In the genomic region with DNA sequence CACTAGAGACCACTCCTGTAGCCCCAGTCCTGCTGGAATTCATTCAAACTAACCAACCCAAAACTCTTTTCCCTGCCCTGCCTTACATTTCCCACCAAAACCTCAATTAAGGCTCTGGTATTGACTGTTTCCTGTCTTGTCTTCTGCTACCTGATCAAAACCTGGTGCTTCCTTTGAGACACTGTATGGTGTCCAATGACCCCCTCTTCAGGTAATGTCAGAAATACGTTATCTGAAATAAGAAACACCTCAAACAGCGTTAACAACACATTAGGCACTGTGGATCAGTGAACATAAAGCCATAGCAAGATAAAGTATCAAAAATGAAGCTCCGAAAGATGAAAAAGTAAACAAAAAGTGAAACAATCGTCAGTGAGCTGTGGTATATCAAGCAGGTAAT, we compare ENCODE assay signal across 1 cellular context.
TF ChIP-seq lines count a peak whose summit lies in the region.

No MANE protein-coding gene starts in this region.

TF ChIP-seq in GM12878, 131 proteins besides CTCF, POLR2A, EP300 and RAD21 (continued from another document):
- TF ChIP-seq, protein P1, sequence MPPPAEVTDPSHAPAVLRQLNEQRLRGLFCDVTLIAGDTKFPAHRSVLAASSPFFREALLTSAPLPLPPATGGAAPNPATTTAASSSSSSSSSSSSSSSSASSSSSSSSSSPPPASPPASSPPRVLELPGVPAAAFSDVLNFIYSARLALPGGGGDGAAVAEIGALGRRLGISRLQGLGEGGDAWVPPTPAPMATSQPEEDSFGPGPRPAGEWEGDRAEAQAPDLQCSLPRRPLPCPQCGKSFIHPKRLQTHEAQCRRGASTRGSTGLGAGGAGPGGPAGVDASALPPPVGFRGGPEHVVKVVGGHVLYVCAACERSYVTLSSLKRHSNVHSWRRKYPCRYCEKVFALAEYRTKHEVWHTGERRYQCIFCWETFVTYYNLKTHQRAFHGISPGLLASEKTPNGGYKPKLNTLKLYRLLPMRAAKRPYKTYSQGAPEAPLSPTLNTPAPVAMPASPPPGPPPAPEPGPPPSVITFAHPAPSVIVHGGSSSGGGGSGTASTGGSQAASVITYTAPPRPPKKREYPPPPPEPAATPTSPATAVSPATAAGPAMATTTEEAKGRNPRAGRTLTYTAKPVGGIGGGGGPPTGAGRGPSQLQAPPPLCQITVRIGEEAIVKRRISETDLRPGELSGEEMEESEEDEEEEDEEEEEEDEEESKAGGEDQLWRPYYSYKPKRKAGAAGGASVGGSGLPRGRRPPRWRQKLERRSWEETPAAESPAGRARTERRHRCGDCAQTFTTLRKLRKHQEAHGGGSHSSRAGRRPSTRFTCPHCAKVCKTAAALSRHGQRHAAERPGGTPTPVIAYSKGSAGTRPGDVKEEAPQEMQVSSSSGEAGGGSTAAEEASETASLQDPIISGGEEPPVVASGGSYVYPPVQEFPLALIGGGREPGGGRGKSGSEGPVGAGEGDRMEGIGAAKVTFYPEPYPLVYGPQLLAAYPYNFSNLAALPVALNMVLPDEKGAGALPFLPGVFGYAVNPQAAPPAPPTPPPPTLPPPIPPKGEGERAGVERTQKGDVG (CRISPR knock-in tag; IDR thresholded peaks at IDR 0.05), result no peak
- TF ChIP-seq, protein P2, sequence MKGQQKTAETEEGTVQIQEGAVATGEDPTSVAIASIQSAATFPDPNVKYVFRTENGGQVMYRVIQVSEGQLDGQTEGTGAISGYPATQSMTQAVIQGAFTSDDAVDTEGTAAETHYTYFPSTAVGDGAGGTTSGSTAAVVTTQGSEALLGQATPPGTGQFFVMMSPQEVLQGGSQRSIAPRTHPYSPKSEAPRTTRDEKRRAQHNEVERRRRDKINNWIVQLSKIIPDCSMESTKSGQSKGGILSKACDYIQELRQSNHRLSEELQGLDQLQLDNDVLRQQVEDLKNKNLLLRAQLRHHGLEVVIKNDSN (IDR thresholded peaks at IDR 0.05; ENCODE audit: borderline replicate concordance, extremely low read length, insufficient read depth, low read depth, low read length), result no peak
- TF ChIP-seq SUZ12 (IDR thresholded peaks at IDR 0.05; ENCODE audit: unreplicated experiment) (no peak), SMAD5 (IDR thresholded peaks at IDR 0.05; ENCODE audit: low read depth) (no peak), ZBED1 (IDR thresholded peaks at IDR 0.05; ENCODE audit: borderline replicate concordance) (no peak), FOS (IDR thresholded peaks at IDR 0.05; ENCODE audit: borderline replicate concordance, extremely low read depth, insufficient read length) (no peak), CBX3 (IDR thresholded peaks at IDR 0.05; ENCODE audit: borderline replicate concordance, low read depth) (no peak), SMC3 (IDR thresholded peaks at IDR 0.05; ENCODE audit: borderline replicate concordance, low read length) (no peak)
- TF ChIP-seq, protein P3, sequence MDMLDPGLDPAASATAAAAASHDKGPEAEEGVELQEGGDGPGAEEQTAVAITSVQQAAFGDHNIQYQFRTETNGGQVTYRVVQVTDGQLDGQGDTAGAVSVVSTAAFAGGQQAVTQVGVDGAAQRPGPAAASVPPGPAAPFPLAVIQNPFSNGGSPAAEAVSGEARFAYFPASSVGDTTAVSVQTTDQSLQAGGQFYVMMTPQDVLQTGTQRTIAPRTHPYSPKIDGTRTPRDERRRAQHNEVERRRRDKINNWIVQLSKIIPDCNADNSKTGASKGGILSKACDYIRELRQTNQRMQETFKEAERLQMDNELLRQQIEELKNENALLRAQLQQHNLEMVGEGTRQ (IDR thresholded peaks at IDR 0.05; ENCODE audit: borderline replicate concordance, low read depth, low read length), result no peak
- TF ChIP-seq, protein P4, sequence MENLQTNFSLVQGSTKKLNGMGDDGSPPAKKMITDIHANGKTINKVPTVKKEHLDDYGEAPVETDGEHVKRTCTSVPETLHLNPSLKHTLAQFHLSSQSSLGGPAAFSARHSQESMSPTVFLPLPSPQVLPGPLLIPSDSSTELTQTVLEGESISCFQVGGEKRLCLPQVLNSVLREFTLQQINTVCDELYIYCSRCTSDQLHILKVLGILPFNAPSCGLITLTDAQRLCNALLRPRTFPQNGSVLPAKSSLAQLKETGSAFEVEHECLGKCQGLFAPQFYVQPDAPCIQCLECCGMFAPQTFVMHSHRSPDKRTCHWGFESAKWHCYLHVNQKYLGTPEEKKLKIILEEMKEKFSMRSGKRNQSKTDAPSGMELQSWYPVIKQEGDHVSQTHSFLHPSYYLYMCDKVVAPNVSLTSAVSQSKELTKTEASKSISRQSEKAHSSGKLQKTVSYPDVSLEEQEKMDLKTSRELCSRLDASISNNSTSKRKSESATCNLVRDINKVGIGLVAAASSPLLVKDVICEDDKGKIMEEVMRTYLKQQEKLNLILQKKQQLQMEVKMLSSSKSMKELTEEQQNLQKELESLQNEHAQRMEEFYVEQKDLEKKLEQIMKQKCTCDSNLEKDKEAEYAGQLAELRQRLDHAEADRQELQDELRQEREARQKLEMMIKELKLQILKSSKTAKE (IDR thresholded peaks at IDR 0.05; ENCODE audit: low read depth, poor library complexity, severe bottlenecking), result no peak
